In the genomic region with DNA sequence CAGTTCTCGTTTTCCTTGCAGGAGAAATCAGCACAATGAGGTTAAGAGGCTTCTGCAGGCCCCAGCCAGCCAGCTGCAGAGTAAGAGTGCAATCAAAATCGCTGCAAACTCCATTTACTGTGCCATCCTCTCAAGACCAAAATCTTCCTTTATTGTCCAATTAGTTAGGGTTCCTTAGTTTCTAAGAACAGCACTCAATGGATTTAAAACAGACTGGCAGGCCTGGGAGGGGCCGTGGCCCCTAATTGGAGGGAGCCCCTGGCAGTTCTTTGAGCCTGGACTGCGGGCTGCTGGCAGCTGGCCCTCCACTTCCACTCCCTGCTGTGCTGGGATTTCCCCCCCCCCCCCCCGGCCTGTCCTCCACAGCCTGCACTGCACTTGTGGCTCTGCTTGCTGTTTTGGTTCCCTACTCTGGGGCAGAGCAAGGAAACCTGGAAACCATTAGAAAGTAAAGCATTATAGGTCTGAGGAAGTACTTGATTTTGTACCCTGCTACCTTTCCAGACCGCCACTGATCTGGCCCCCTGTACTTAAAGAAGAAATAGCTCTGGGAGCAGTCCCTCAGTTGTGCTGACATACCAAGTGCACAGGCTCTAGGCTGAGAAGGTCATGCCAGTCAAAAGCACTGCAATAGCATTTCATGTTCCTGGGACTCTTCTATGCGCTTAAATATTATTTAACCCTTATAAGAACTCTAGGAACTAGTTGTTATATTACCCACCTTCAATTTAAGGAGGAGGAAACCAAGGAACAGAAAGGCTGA, we compare ENCODE assay signal across 13 cellular contexts.
A peak's percentile ranks its signal among the peaks of the same experiment; 100 is the strongest.
DNase-seq lines count a peak whose midpoint lies in the region; ATAC-seq and TF ChIP-seq lines count a peak whose summit lies in the region.
"Had no signal": no experiment of that assay in that cellular context is flagged by ENCODE, and none has a peak within 500 bp of the region (broad histone marks: within the 10 kb centered on the region; RNA-seq: fewer than 3 reads in every experiment).

No MANE protein-coding gene starts in this region.

- H3K4me1 Mint-ChIP-seq in glutamatergic neuron (ENCODE audit: low read depth, unreplicated experiment), result peaks cover 10% of the 10 kb centered on the region
- H3K4me1 Mint-ChIP-seq in CD4-positive, alpha-beta T cell (ENCODE audit: low read depth), result no peaks in the 10 kb centered on the region

- no peak for TF ChIP-seq CTCF in glutamatergic neuron (IDR thresholded peaks at IDR 0.05; ENCODE audit: partially characterized antibody, unreplicated experiment)
- TF ChIP-seq CTCF in CD4-positive, alpha-beta T cell (IDR thresholded peaks at IDR 0.05), result no peak

- H3K27me3 Mint-ChIP-seq in glutamatergic neuron (ENCODE audit: unreplicated experiment), result no peaks in the 10 kb centered on the region
- peaks cover 14% of the 10 kb centered on the region for H3K27me3 Mint-ChIP-seq in CD4-positive, alpha-beta T cell

- H3K27me3 ChIP-seq in CD4-positive, alpha-beta T cell (ENCODE audit: control insufficient read depth, insufficient read depth, low read length), result no peaks in the 10 kb centered on the region
- H3K27me3 ChIP-seq: body of pancreas, gastrocnemius medialis had no signal

- intact Hi-C loops in CD4-positive, alpha-beta T cell (cut with DNase I, micrococcal nuclease), result loop anchor here (10.0 kb wide), 1 partner anchor 488 kb away; no protein-coding TSS in a partner anchor

- no peak for ATAC-seq in HG02970 (IDR thresholded peaks at IDR 0.05; ENCODE audit: low FRiP score, unreplicated experiment)
- no peak for ATAC-seq in CD4-positive, alpha-beta T cell (ENCODE audit: poor library complexity)
- ATAC-seq: activated CD8-positive, alpha-beta T cell treated with anti-CD3 and anti-CD28 coated beads for 36 hours; body of pancreas; gastrocnemius medialis had no signal

- H3K9me3 Mint-ChIP-seq in glutamatergic neuron (ENCODE audit: unreplicated experiment), result peaks cover 3% of the 10 kb centered on the region
- no peaks in the 10 kb centered on the region for H3K9me3 Mint-ChIP-seq in CD4-positive, alpha-beta T cell
- H3K9me3 Mint-ChIP-seq: activated CD8-positive, alpha-beta T cell treated with anti-CD3 and anti-CD28 coated beads for 36 hours had no signal

- CTCF ChIA-PET in CD4-positive, alpha-beta T cell (lab: Charles Lee), result no interaction called here

- no peak overlapping the region for H3K27ac ChIP-seq in CD4-positive, alpha-beta T cell (ENCODE audit: low read depth, low read length)
- H3K27ac ChIP-seq: body of pancreas, gastrocnemius medialis, RWPE1 had no signal

- no peaks in the 10 kb centered on the region for H3K36me3 Mint-ChIP-seq in glutamatergic neuron (ENCODE audit: unreplicated experiment)
- no peaks in the 10 kb centered on the region for H3K36me3 Mint-ChIP-seq in CD4-positive, alpha-beta T cell (ENCODE audit: low read depth)

- no peaks in the 10 kb centered on the region for H3K9me3 ChIP-seq in CD4-positive, alpha-beta T cell (ENCODE audit: control insufficient read depth, low read length)
- H3K9me3 ChIP-seq: body of pancreas, gastrocnemius medialis had no signal

- H3K4me3 Mint-ChIP-seq in glutamatergic neuron (ENCODE audit: unreplicated experiment), result no peak overlapping the region
- H3K4me3 Mint-ChIP-seq in CD4-positive, alpha-beta T cell, result no peak overlapping the region
- H3K4me3 Mint-ChIP-seq: activated CD8-positive, alpha-beta T cell treated with anti-CD3 and anti-CD28 coated beads for 36 hours had no signal

- POLR2A ChIA-PET in CD4-positive, alpha-beta T cell (lab: Charles Lee), result no interaction called here

- peak overlapping the region; percentile 30 for H3K27ac Mint-ChIP-seq in glutamatergic neuron (ENCODE audit: unreplicated experiment)
- H3K27ac Mint-ChIP-seq in CD4-positive, alpha-beta T cell, result no peak overlapping the region
- H3K27ac Mint-ChIP-seq: activated CD8-positive, alpha-beta T cell treated with anti-CD3 and anti-CD28 coated beads for 36 hours had no signal

- DNase-seq in DMS53 (lab: John Stamatoyannopoulos, UW) (peak; percentile 4), DMS53 treated with DMSO at 0.1 percent for 48 hours (lab: John Stamatoyannopoulos, UW; ENCODE audit: unreplicated experiment) (no peak), NCI-H69 (lab: John Stamatoyannopoulos, UW) (peak; percentile 76), glutamatergic neuron (peak; percentile 26), putamen (ENCODE audit: low spot score) (peak; percentile 44)
- no peak for DNase-seq in activated naive CD4-positive, alpha-beta T cell treated with Interleukin-2 at 50 U/mL for 16 hours
- DNase-seq in CD4-positive, alpha-beta T cell, result no peak
- DNase-seq: 8988T; activated CD8-positive, alpha-beta T cell treated with anti-CD3 and anti-CD28 coated beads for 36 hours; body of pancreas; gastrocnemius medialis had no signal

Comparison
In these comparisons a context has a peak if more than half of its experiments do, and no peak if none do; other contexts are left out.
1. DNase-seq: peak in DMS53 (single experiment), NCI-H69 (single experiment), glutamatergic neuron (single experiment) and putamen (single experiment); none in DMS53 treated with DMSO at 0.1 percent for 48 hours (single experiment), activated naive CD4-positive, alpha-beta T cell treated with Interleukin-2 at 50 U/mL for 16 hours (single experiment) and CD4-positive, alpha-beta T cell (0 of 10).